In genomic region chr6:36793913-36794703, GRCh38 we compare ENCODE assay signal across 17 cellular contexts. TPM values are rescaled to one million over a fixed set of nuclear protein-coding genes. Genes with fewer than 3 reads are reported as not detected.
DNase-seq lines count a peak whose midpoint lies in the region; ATAC-seq and TF ChIP-seq lines count a peak whose summit lies in the region.
"Had no signal": no experiment of that assay in that cellular context is flagged by ENCODE, and none has a peak within 500 bp of the region (broad histone marks: within the 10 kb centered on the region; RNA-seq: fewer than 3 reads in every experiment).

No MANE protein-coding gene starts in this region.

- in situ Hi-C loops in G401 (cut with HindIII; ENCODE audit: low sequenced_read_pairs): no loop called here
- in situ Hi-C loops in HAP-1 (cut with MboI; ENCODE audit: low sequenced_read_pairs): no loop called here

- peaks cover 16% of the 10 kb centered on the region for H3K27me3 Mint-ChIP-seq in GM23338 (ENCODE audit: insufficient read depth, low read depth, poor library complexity)

- H3K27ac ChIP-seq in GM23338 (ENCODE audit: low read depth): 0 out of 2 replicates have a peak overlapping the region, but pooled peaks have one; percentile 45
- peak overlapping the region; percentile 17 for H3K27ac ChIP-seq in hepatocyte
- H3K27ac ChIP-seq: colonic mucosa, parathyroid adenoma had no signal

- peak overlapping the region; percentile 37; the same call in 1 of the 2 replicates for H3K4me3 ChIP-seq in GM23338
- no peak overlapping the region for H3K4me3 ChIP-seq in hepatocyte
- no peak overlapping the region for H3K4me3 ChIP-seq in HAP-1
- H3K4me3 ChIP-seq: colonic mucosa had no signal

- H3K27me3 ChIP-seq in GM23338 (ENCODE audit: insufficient read depth): no peaks in the 10 kb centered on the region
- peaks cover 6% of the 10 kb centered on the region for H3K27me3 ChIP-seq in hepatocyte
- H3K27me3 ChIP-seq in HAP-1 (ENCODE audit: low read depth): no peaks in the 10 kb centered on the region
- H3K27me3 ChIP-seq: colonic mucosa had no signal

- H3K9me2 ChIP-seq in GM23338 (ENCODE audit: insufficient read depth) (no peaks in the 10 kb centered on the region), hepatocyte (replicated peaks; ENCODE audit: insufficient read depth) (no peaks in the 10 kb centered on the region)

- no peaks in the 10 kb centered on the region for H3K9me3 ChIP-seq in hepatocyte (ENCODE audit: low read depth)
- no peaks in the 10 kb centered on the region for H3K9me3 ChIP-seq in HAP-1
- H3K9me3 ChIP-seq: colonic mucosa had no signal

- H3K79me2 ChIP-seq in GM23338 (replicated peaks; ENCODE audit: insufficient read depth) (no peaks in the 10 kb centered on the region), hepatocyte (no peaks in the 10 kb centered on the region)
- H3K79me2 ChIP-seq: parathyroid adenoma had no signal

- H3K4me2 ChIP-seq in GM23338: peak overlapping the region; percentile 77
- H3K4me2 ChIP-seq in hepatocyte: no peak overlapping the region

- H4K20me1 ChIP-seq in GM23338 (replicated peaks; ENCODE audit: insufficient read depth) (no peaks in the 10 kb centered on the region), hepatocyte (ENCODE audit: insufficient read depth, poor library complexity, severe bottlenecking) (no peaks in the 10 kb centered on the region)

- no peaks in the 10 kb centered on the region for H3K36me3 ChIP-seq in GM23338 (ENCODE audit: insufficient read depth)
- H3K36me3 ChIP-seq in hepatocyte (replicated peaks; ENCODE audit: insufficient read depth, low read depth): no peaks in the 10 kb centered on the region
- no peaks in the 10 kb centered on the region for H3K36me3 ChIP-seq in HAP-1 (replicated peaks)
- H3K36me3 ChIP-seq: colonic mucosa had no signal

- peak; percentile 58 for ATAC-seq in GM23338
- ATAC-seq: activated CD4-positive, alpha-beta T cell treated with anti-CD3 and anti-CD28 coated beads for 36 hours; activated naive CD8-positive, alpha-beta T cell treated with anti-CD3 and anti-CD28 coated beads, Interleukin-2, amount 50 U/mL, for 24 hours; esophagus mucosa had no signal

- peaks cover 24% of the 10 kb centered on the region for H3K4me1 ChIP-seq in GM23338 (ENCODE audit: insufficient read depth)
- H3K4me1 ChIP-seq in hepatocyte (ENCODE audit: insufficient read depth): peaks cover 4% of the 10 kb centered on the region
- H3K4me1 ChIP-seq in HAP-1: no peaks in the 10 kb centered on the region; the same call in 1 of the 2 replicates
- H3K4me1 ChIP-seq: colonic mucosa, parathyroid adenoma had no signal

- peak overlapping the region; percentile 94 for H2AFZ ChIP-seq in GM23338
- no peak overlapping the region for H2AFZ ChIP-seq in hepatocyte
- H2AFZ ChIP-seq: parathyroid adenoma had no signal

- peak overlapping the region; percentile 18 for H3K4me3 Mint-ChIP-seq in GM23338
- H3K4me3 Mint-ChIP-seq: activated CD4-positive, alpha-beta T cell treated with anti-CD3 and anti-CD28 coated beads for 36 hours; activated naive CD8-positive, alpha-beta T cell treated with anti-CD3 and anti-CD28 coated beads, Interleukin-2, amount 50 U/mL, for 24 hours had no signal

- peak; percentile 37 for DNase-seq in GM23338 (ENCODE audit: low spot score)
- peak; percentile 83 for DNase-seq in NCI-H82 treated with DMSO at 0.1 percent for 48 hours (lab: John Stamatoyannopoulos, UW; ENCODE audit: unreplicated experiment)
- DNase-seq in hepatocyte (ENCODE audit: low spot score): peak; percentile 12
- DNase-seq in pons (ENCODE audit: low spot score): peak; percentile 65
- no peak for DNase-seq in stimulated activated CD4-positive, alpha-beta T cell treated with anti-CD3 and anti-CD28 coated beads, Interleukin-1b, Interleukin-23, amount 100 ng/mL, for 48 hours
- DNase-seq in effector CD8-positive, alpha-beta T cell (lab: John Stamatoyannopoulos, UW): no peak
- DNase-seq in G401 (ENCODE audit: low spot score): no peak
- no peak for DNase-seq in HAP-1 (ENCODE audit: low spot score in 2 of 2)
- DNase-seq: activated CD4-positive, alpha-beta T cell treated with anti-CD3 and anti-CD28 coated beads for 36 hours; activated naive CD8-positive, alpha-beta T cell treated with anti-CD3 and anti-CD28 coated beads, Interleukin-2, amount 50 U/mL, for 24 hours; colonic mucosa; DMS53; NCI-H1436 had no signal

- H3K36me3 Mint-ChIP-seq in GM23338 (ENCODE audit: low read depth): no peaks in the 10 kb centered on the region
- H3K36me3 Mint-ChIP-seq: IgD-negative memory B cell had no signal

- 63% methylated on average over 18 of the region's 19 CpGs for WGBS in hepatocyte (ENCODE audit: low lambda C conversion rate, missing lambda C conversion rate)

- H3K27ac Mint-ChIP-seq in GM23338: no peak overlapping the region
- H3K27ac Mint-ChIP-seq: activated CD4-positive, alpha-beta T cell treated with anti-CD3 and anti-CD28 coated beads for 36 hours; activated naive CD8-positive, alpha-beta T cell treated with anti-CD3 and anti-CD28 coated beads, Interleukin-2, amount 50 U/mL, for 24 hours; IgD-negative memory B cell had no signal

- H3K9me3 Mint-ChIP-seq in GM23338: no peaks in the 10 kb centered on the region
- H3K9me3 Mint-ChIP-seq: activated naive CD8-positive, alpha-beta T cell treated with anti-CD3 and anti-CD28 coated beads, Interleukin-2, amount 50 U/mL, for 24 hours; IgD-negative memory B cell had no signal

- peaks cover 48% of the 10 kb centered on the region for H3K4me1 Mint-ChIP-seq in GM23338
- H3K4me1 Mint-ChIP-seq: activated naive CD8-positive, alpha-beta T cell treated with anti-CD3 and anti-CD28 coated beads, Interleukin-2, amount 50 U/mL, for 24 hours; IgD-negative memory B cell had no signal

- H3F3A ChIP-seq in GM23338 (replicated peaks; ENCODE audit: low read depth): no peaks in the 10 kb centered on the region

- no peak for TF ChIP-seq CTCF in GM23338 (conservative IDR thresholded peaks at IDR 0.05; ENCODE audit: low read depth in 2 of 2)
- TF ChIP-seq CTCF in hepatocyte (IDR thresholded peaks at IDR 0.05; ENCODE audit: poor library complexity): no peak

TF ChIP-seq in GM23338, 12 proteins besides CTCF, POLR2A, EP300 and RAD21:
- TF ChIP-seq NANOG (IDR thresholded peaks at IDR 0.05; ENCODE audit: borderline replicate concordance) (no peak), EZH2phosphoT487 (IDR thresholded peaks at IDR 0.05; ENCODE audit: unreplicated experiment) (no peak), ZNF114 (CRISPR knock-in tag; IDR thresholded peaks at IDR 0.05) (no peak)
- TF ChIP-seq, protein P1, sequence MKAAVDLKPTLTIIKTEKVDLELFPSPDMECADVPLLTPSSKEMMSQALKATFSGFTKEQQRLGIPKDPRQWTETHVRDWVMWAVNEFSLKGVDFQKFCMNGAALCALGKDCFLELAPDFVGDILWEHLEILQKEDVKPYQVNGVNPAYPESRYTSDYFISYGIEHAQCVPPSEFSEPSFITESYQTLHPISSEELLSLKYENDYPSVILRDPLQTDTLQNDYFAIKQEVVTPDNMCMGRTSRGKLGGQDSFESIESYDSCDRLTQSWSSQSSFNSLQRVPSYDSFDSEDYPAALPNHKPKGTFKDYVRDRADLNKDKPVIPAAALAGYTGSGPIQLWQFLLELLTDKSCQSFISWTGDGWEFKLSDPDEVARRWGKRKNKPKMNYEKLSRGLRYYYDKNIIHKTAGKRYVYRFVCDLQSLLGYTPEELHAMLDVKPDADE (IDR thresholded peaks at IDR 0.05): no peak
- TF ChIP-seq, protein P2, sequence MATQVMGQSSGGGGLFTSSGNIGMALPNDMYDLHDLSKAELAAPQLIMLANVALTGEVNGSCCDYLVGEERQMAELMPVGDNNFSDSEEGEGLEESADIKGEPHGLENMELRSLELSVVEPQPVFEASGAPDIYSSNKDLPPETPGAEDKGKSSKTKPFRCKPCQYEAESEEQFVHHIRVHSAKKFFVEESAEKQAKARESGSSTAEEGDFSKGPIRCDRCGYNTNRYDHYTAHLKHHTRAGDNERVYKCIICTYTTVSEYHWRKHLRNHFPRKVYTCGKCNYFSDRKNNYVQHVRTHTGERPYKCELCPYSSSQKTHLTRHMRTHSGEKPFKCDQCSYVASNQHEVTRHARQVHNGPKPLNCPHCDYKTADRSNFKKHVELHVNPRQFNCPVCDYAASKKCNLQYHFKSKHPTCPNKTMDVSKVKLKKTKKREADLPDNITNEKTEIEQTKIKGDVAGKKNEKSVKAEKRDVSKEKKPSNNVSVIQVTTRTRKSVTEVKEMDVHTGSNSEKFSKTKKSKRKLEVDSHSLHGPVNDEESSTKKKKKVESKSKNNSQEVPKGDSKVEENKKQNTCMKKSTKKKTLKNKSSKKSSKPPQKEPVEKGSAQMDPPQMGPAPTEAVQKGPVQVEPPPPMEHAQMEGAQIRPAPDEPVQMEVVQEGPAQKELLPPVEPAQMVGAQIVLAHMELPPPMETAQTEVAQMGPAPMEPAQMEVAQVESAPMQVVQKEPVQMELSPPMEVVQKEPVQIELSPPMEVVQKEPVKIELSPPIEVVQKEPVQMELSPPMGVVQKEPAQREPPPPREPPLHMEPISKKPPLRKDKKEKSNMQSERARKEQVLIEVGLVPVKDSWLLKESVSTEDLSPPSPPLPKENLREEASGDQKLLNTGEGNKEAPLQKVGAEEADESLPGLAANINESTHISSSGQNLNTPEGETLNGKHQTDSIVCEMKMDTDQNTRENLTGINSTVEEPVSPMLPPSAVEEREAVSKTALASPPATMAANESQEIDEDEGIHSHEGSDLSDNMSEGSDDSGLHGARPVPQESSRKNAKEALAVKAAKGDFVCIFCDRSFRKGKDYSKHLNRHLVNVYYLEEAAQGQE (IDR thresholded peaks at IDR 0.05; ENCODE audit: unreplicated experiment): no peak
TF ChIP-seq in GM23338: peak in this region for 0.

RNA-seq across cellular contexts. Expression of gene CPNE5, which starts 45.1 kb away (rescaled TPM):
- 0.12 and 0.14 TPM in 2 replicates for total RNA-seq in GM23338 (2014; rRNA removed; shearing (Covaris generic))
- 0.37 and 0.42 TPM in 2 replicates for polyA plus RNA-seq in GM23338 (2016; fragmentation: Nextera tagmentation; extraction: Ambion mirVana)
- 0.30 and 1.4 TPM in 2 replicates for total RNA-seq in hepatocyte
- 0.55 and 1.2 TPM in 2 replicates for polyA plus RNA-seq in hepatocyte
- 28.1 and 37.6 TPM in 2 replicates for total RNA-seq in G401 (2014; rRNA removed; shearing (Covaris generic))
- total RNA-seq: RPMI7951 had no signal

Comparison
In these comparisons a context has a peak if more than half of its experiments do, and no peak if none do; other contexts are left out.
1. DNase-seq: peak in GM23338 (single experiment), NCI-H82 treated with DMSO at 0.1 percent for 48 hours (single experiment), hepatocyte (single experiment) and pons (single experiment); none in stimulated activated CD4-positive, alpha-beta T cell treated with anti-CD3 and anti-CD28 coated beads, Interleukin-1b, Interleukin-23, amount 100 ng/mL, for 48 hours (single experiment), effector CD8-positive, alpha-beta T cell (single experiment), G401 (single experiment) and HAP-1 (0 of 2).
2. RNA of gene CPNE5, which starts 45.1 kb away (total RNA-seq): 28.1 to 37.6 TPM in G401; 0.30 to 1.4 TPM in hepatocyte and 0.12 to 0.14 TPM in GM23338; every median in the first group is over 10 times any median in the second.